ENCODE assay signal across 1 cellular context in the genomic region with DNA sequence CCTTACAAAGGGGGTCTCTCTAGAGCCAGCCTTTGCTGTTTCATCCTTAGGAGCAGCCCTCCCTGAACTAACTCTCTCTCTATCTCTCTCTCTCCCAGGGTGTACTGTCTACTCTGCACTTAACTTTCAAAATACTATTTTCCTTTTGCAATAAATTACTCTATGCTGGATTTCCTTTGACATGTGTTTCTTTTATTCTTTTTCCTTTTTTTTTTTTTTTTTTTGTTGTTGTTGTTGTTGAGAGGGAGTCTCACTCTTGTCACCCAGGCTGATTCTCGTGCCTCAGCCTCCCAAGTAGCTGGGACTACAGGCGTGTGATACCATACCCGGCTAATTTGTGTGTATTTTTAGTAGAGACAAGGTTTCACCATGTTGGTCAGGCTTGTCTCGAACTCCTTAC.
TF ChIP-seq lines count a peak whose summit lies in the region.

No MANE protein-coding gene starts in this region.

TF ChIP-seq in K562, 482 proteins besides CTCF, POLR2A, EP300 and RAD21 (continues in another document):
- TF ChIP-seq, protein P1, sequence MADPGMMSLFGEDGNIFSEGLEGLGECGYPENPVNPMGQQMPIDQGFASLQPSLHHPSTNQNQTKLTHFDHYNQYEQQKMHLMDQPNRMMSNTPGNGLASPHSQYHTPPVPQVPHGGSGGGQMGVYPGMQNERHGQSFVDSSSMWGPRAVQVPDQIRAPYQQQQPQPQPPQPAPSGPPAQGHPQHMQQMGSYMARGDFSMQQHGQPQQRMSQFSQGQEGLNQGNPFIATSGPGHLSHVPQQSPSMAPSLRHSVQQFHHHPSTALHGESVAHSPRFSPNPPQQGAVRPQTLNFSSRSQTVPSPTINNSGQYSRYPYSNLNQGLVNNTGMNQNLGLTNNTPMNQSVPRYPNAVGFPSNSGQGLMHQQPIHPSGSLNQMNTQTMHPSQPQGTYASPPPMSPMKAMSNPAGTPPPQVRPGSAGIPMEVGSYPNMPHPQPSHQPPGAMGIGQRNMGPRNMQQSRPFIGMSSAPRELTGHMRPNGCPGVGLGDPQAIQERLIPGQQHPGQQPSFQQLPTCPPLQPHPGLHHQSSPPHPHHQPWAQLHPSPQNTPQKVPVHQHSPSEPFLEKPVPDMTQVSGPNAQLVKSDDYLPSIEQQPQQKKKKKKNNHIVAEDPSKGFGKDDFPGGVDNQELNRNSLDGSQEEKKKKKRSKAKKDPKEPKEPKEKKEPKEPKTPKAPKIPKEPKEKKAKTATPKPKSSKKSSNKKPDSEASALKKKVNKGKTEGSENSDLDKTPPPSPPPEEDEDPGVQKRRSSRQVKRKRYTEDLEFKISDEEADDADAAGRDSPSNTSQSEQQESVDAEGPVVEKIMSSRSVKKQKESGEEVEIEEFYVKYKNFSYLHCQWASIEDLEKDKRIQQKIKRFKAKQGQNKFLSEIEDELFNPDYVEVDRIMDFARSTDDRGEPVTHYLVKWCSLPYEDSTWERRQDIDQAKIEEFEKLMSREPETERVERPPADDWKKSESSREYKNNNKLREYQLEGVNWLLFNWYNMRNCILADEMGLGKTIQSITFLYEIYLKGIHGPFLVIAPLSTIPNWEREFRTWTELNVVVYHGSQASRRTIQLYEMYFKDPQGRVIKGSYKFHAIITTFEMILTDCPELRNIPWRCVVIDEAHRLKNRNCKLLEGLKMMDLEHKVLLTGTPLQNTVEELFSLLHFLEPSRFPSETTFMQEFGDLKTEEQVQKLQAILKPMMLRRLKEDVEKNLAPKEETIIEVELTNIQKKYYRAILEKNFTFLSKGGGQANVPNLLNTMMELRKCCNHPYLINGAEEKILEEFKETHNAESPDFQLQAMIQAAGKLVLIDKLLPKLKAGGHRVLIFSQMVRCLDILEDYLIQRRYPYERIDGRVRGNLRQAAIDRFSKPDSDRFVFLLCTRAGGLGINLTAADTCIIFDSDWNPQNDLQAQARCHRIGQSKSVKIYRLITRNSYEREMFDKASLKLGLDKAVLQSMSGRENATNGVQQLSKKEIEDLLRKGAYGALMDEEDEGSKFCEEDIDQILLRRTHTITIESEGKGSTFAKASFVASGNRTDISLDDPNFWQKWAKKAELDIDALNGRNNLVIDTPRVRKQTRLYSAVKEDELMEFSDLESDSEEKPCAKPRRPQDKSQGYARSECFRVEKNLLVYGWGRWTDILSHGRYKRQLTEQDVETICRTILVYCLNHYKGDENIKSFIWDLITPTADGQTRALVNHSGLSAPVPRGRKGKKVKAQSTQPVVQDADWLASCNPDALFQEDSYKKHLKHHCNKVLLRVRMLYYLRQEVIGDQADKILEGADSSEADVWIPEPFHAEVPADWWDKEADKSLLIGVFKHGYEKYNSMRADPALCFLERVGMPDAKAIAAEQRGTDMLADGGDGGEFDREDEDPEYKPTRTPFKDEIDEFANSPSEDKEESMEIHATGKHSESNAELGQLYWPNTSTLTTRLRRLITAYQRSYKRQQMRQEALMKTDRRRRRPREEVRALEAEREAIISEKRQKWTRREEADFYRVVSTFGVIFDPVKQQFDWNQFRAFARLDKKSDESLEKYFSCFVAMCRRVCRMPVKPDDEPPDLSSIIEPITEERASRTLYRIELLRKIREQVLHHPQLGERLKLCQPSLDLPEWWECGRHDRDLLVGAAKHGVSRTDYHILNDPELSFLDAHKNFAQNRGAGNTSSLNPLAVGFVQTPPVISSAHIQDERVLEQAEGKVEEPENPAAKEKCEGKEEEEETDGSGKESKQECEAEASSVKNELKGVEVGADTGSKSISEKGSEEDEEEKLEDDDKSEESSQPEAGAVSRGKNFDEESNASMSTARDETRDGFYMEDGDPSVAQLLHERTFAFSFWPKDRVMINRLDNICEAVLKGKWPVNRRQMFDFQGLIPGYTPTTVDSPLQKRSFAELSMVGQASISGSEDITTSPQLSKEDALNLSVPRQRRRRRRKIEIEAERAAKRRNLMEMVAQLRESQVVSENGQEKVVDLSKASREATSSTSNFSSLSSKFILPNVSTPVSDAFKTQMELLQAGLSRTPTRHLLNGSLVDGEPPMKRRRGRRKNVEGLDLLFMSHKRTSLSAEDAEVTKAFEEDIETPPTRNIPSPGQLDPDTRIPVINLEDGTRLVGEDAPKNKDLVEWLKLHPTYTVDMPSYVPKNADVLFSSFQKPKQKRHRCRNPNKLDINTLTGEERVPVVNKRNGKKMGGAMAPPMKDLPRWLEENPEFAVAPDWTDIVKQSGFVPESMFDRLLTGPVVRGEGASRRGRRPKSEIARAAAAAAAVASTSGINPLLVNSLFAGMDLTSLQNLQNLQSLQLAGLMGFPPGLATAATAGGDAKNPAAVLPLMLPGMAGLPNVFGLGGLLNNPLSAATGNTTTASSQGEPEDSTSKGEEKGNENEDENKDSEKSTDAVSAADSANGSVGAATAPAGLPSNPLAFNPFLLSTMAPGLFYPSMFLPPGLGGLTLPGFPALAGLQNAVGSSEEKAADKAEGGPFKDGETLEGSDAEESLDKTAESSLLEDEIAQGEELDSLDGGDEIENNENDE (IDR thresholded peaks at IDR 0.05; ENCODE audit: low read depth, low read length) = no peak
- TF ChIP-seq ZNF165 (CRISPR knock-in tag; IDR thresholded peaks at IDR 0.05; ENCODE audit: borderline replicate concordance) (no peak), BRD9 (IDR thresholded peaks at IDR 0.05; ENCODE audit: low read depth, partially characterized antibody) (peak; percentile 59), SMARCA5 (IDR thresholded peaks at IDR 0.05) (peak; percentile 55; the same call in 1 of the 2 replicates), ARID2 (IDR thresholded peaks at IDR 0.05) (0 out of 2 replicates have a peak, but pooled peaks have one; percentile 22), ASH1L (IDR thresholded peaks at IDR 0.05; ENCODE audit: borderline replicate concordance, low read depth, partially characterized antibody) (peak; percentile 27), ETS2 (tag; IDR thresholded peaks at IDR 0.05; ENCODE audit: borderline replicate concordance, poor library complexity, severe bottlenecking) (no peak)
- TF ChIP-seq, protein P2, sequence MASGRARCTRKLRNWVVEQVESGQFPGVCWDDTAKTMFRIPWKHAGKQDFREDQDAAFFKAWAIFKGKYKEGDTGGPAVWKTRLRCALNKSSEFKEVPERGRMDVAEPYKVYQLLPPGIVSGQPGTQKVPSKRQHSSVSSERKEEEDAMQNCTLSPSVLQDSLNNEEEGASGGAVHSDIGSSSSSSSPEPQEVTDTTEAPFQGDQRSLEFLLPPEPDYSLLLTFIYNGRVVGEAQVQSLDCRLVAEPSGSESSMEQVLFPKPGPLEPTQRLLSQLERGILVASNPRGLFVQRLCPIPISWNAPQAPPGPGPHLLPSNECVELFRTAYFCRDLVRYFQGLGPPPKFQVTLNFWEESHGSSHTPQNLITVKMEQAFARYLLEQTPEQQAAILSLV (tag; IDR thresholded peaks at IDR 0.05) = peak; percentile 63; the same call in 1 of the 2 replicates
- TF ChIP-seq, protein P3, sequence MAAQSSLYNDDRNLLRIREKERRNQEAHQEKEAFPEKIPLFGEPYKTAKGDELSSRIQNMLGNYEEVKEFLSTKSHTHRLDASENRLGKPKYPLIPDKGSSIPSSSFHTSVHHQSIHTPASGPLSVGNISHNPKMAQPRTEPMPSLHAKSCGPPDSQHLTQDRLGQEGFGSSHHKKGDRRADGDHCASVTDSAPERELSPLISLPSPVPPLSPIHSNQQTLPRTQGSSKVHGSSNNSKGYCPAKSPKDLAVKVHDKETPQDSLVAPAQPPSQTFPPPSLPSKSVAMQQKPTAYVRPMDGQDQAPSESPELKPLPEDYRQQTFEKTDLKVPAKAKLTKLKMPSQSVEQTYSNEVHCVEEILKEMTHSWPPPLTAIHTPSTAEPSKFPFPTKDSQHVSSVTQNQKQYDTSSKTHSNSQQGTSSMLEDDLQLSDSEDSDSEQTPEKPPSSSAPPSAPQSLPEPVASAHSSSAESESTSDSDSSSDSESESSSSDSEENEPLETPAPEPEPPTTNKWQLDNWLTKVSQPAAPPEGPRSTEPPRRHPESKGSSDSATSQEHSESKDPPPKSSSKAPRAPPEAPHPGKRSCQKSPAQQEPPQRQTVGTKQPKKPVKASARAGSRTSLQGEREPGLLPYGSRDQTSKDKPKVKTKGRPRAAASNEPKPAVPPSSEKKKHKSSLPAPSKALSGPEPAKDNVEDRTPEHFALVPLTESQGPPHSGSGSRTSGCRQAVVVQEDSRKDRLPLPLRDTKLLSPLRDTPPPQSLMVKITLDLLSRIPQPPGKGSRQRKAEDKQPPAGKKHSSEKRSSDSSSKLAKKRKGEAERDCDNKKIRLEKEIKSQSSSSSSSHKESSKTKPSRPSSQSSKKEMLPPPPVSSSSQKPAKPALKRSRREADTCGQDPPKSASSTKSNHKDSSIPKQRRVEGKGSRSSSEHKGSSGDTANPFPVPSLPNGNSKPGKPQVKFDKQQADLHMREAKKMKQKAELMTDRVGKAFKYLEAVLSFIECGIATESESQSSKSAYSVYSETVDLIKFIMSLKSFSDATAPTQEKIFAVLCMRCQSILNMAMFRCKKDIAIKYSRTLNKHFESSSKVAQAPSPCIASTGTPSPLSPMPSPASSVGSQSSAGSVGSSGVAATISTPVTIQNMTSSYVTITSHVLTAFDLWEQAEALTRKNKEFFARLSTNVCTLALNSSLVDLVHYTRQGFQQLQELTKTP (IDR thresholded peaks at IDR 0.05; ENCODE audit: low read depth in 1 of 2, partially characterized antibody in 2 of 2) = peak in 1 of 2 experiments; percentile 20
- TF ChIP-seq, protein P4, sequence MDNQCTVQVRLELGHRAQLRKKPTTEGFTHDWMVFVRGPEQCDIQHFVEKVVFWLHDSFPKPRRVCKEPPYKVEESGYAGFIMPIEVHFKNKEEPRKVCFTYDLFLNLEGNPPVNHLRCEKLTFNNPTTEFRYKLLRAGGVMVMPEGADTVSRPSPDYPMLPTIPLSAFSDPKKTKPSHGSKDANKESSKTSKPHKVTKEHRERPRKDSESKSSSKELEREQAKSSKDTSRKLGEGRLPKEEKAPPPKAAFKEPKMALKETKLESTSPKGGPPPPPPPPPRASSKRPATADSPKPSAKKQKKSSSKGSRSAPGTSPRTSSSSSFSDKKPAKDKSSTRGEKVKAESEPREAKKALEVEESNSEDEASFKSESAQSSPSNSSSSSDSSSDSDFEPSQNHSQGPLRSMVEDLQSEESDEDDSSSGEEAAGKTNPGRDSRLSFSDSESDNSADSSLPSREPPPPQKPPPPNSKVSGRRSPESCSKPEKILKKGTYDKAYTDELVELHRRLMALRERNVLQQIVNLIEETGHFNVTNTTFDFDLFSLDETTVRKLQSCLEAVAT (IDR thresholded peaks at IDR 0.05) = 0 out of 4 replicates have a peak, but pooled peaks of 1 of the 2 experiments have one; percentile 42
- TF ChIP-seq, protein P5, sequence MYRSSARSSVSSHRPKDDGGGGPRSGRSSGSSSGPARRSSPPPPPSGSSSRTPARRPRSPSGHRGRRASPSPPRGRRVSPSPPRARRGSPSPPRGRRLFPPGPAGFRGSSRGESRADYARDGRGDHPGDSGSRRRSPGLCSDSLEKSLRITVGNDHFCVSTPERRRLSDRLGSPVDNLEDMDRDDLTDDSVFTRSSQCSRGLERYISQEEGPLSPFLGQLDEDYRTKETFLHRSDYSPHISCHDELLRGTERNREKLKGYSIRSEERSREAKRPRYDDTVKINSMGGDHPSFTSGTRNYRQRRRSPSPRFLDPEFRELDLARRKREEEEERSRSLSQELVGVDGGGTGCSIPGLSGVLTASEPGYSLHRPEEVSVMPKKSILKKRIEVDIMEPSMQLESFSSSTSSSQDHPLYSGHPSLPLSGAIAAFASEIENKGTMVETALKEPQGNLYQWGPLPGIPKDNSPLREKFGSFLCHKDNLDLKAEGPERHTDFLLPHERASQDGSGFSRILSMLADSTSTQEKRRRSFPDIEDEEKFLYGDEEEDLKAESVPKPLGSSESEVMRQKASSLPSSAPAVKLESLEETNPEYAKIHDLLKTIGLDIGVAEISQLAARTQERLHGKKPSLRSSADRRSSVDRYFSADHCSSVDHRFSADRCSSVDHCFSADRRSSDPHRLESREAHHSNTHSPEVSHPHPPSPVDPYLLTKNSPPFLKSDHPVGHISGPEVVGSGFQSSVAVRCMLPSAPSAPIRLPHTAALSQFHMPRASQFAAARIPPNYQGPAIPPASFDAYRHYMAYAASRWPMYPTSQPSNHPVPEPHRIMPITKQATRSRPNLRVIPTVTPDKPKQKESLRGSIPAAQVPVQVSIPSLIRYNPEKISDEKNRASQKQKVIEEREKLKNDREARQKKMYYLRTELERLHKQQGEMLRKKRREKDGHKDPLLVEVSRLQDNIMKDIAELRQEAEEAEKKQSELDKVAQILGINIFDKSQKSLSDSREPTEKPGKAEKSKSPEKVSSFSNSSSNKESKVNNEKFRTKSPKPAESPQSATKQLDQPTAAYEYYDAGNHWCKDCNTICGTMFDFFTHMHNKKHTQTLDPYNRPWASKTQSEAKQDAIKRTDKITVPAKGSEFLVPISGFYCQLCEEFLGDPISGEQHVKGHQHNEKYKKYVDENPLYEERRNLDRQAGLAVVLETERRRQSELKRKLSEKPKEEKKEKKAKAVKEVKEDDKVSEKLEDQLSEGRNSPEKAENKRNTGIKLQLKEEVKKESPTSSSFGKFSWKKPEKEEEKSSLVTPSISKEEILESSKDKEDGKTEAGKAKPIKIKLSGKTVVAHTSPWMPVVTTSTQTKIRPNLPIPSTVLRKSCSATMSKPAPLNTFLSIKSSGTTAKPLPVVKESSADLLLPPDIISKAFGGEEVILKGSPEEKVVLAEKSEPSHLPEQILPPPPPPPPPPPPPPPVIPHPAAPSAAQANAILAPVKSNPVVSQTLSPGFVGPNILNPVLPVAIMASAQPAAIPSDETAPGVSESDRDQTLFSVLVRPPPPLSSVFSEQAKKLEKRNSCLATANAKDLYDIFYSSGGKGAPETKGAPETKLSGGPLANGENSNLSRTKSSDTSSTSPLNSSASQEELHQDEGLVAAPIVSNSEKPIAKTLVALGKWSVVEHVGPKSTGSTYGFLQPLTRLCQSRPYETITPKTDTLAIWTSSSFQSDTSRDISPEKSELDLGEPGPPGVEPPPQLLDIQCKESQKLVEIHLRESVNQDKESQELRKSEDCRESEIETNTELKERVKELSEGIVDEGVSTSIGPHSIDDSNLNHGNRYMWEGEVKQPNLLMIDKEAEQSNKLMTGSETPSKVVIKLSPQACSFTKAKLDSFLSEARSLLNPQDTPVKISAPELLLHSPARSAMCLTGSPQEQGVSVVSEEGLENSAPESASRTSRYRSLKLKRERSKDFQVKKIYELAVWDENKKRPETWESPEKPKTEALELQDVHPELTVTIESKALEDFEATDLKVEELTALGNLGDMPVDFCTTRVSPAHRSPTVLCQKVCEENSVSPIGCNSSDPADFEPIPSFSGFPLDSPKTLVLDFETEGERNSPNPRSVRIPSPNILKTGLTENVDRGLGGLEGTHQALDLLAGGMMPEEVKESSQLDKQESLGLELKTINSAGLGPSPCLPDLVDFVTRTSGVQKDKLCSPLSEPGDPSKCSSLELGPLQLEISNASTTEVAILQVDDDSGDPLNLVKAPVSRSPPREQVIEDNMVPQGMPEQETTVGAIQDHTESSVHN (IDR thresholded peaks at IDR 0.05; ENCODE audit: borderline replicate concordance in 1 of 2, low read depth in 1 of 2) = peak in 1 of 2 experiments; percentile 36; a peak in 1 of 4 replicates
- TF ChIP-seq, protein P6, sequence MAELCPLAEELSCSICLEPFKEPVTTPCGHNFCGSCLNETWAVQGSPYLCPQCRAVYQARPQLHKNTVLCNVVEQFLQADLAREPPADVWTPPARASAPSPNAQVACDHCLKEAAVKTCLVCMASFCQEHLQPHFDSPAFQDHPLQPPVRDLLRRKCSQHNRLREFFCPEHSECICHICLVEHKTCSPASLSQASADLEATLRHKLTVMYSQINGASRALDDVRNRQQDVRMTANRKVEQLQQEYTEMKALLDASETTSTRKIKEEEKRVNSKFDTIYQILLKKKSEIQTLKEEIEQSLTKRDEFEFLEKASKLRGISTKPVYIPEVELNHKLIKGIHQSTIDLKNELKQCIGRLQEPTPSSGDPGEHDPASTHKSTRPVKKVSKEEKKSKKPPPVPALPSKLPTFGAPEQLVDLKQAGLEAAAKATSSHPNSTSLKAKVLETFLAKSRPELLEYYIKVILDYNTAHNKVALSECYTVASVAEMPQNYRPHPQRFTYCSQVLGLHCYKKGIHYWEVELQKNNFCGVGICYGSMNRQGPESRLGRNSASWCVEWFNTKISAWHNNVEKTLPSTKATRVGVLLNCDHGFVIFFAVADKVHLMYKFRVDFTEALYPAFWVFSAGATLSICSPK (IDR thresholded peaks at IDR 0.05; ENCODE audit: borderline replicate concordance) = 0 out of 2 replicates have a peak, but pooled peaks have one; percentile 38
